ENCODE assay signal across 19 cellular contexts in genomic region chr11:118953976-118954375, GRCh38. TPM values are rescaled to one million over a fixed set of nuclear protein-coding genes. Genes with fewer than 3 reads are reported as not detected.
"Had no signal": no experiment of that assay in that cellular context is flagged by ENCODE, and none has a peak within 500 bp of the region (broad histone marks: within the 10 kb centered on the region; RNA-seq: fewer than 3 reads in every experiment).

No MANE protein-coding gene starts in this region.

RNA-seq across cellular contexts. Expression of gene UPK2, which starts 2.1 kb away (rescaled TPM):
- total RNA-seq: fibroblast of lung, frontal cortex, glomerular endothelial cell, heart right ventricle, left lobe of liver, lower leg skin, mesenteric fat pad, mononuclear cell, osteoblast, pulmonary artery endothelial cell, sciatic nerve, skeletal muscle tissue, subcutaneous adipose tissue, thoracic aorta, transverse colon had no signal
- polyA plus RNA-seq: fibroblast of lung had no signal

RNA-seq across cellular contexts. Expression of gene FOXR1, which starts 17.6 kb away (rescaled TPM):
- total RNA-seq: esophagus mucosa; fibroblast of lung; frontal cortex; glomerular endothelial cell; heart right ventricle; left lobe of liver; lower leg skin; mammary epithelial cell; mesenteric fat pad; mononuclear cell; naive thymus-derived CD4-positive, alpha-beta T cell; osteoblast; pulmonary artery endothelial cell; sciatic nerve; skeletal muscle tissue; subcutaneous adipose tissue; thoracic aorta; transverse colon; ureter had no signal
- polyA plus RNA-seq: fibroblast of lung; heart right ventricle; mammary epithelial cell; naive thymus-derived CD4-positive, alpha-beta T cell had no signal
